Comparison of ENCODE assay signal across 1 cellular context in genomic region chr18:23629444-23629946, GRCh38.
TF ChIP-seq lines count a peak whose summit lies in the region.

No MANE protein-coding gene starts in this region.

TF ChIP-seq in HepG2, 621 proteins besides CTCF, POLR2A, EP300 and RAD21 (continued from another document and continues in another):
- TF ChIP-seq ARID5B (CRISPR knock-in tag; IDR thresholded peaks at IDR 0.05) (peak; percentile 91), ZNF343 (CRISPR knock-in tag; IDR thresholded peaks at IDR 0.05) (no peak), ZMYM3 (CRISPR knock-in tag; IDR thresholded peaks at IDR 0.05) (no peak), KIAA2018 (CRISPR knock-in tag; IDR thresholded peaks at IDR 0.05; ENCODE audit: borderline replicate concordance) (no peak), ZNF800 (CRISPR knock-in tag; IDR thresholded peaks at IDR 0.05) (no peak), ZNF609 (CRISPR knock-in tag; IDR thresholded peaks at IDR 0.05; ENCODE audit: borderline replicate concordance) (peak; percentile 94), PBX3 (CRISPR knock-in tag; IDR thresholded peaks at IDR 0.05; ENCODE audit: borderline replicate concordance) (no peak), ZNF180 (CRISPR knock-in tag; IDR thresholded peaks at IDR 0.05; ENCODE audit: borderline replicate concordance, low read depth) (no peak), ZNF629 (CRISPR knock-in tag; conservative IDR thresholded peaks at IDR 0.05) (no peak), SSRP1 (CRISPR knock-in tag; IDR thresholded peaks at IDR 0.05) (no peak), TBX2 (CRISPR knock-in tag; IDR thresholded peaks at IDR 0.05; ENCODE audit: borderline replicate concordance) (peak; percentile 92), NAIF1 (CRISPR knock-in tag; IDR thresholded peaks at IDR 0.05; ENCODE audit: borderline replicate concordance) (no peak), ZMAT3 (CRISPR knock-in tag; conservative IDR thresholded peaks at IDR 0.05) (no peak), DDIT3 (CRISPR knock-in tag; IDR thresholded peaks at IDR 0.05) (no peak), GTF2F1 (IDR thresholded peaks at IDR 0.05; ENCODE audit: low read length) (no peak), IKZF4 (CRISPR knock-in tag; IDR thresholded peaks at IDR 0.05; ENCODE audit: borderline replicate concordance, low read depth, not compliant biosample characterization) (no peak), ZNF367 (CRISPR knock-in tag; IDR thresholded peaks at IDR 0.05; ENCODE audit: borderline replicate concordance) (no peak), ZFP36 (IDR thresholded peaks at IDR 0.05; ENCODE audit: borderline replicate concordance, low read depth, low read length, partially characterized antibody) (peak; percentile 45), ZNF549 (CRISPR knock-in tag; IDR thresholded peaks at IDR 0.05) (no peak), ZNF431 (CRISPR knock-in tag; IDR thresholded peaks at IDR 0.05; ENCODE audit: borderline replicate concordance, low read depth) (no peak), ZNF234 (CRISPR knock-in tag; conservative IDR thresholded peaks at IDR 0.05) (no peak), SNAPC4 (CRISPR knock-in tag; IDR thresholded peaks at IDR 0.05) (no peak), ZNF589 (CRISPR knock-in tag; conservative IDR thresholded peaks at IDR 0.05) (no peak), ZNF256 (CRISPR knock-in tag; conservative IDR thresholded peaks at IDR 0.05) (no peak), ZNF691 (CRISPR knock-in tag; IDR thresholded peaks at IDR 0.05; ENCODE audit: borderline replicate concordance, low read depth) (no peak), DPF2 (CRISPR knock-in tag; IDR thresholded peaks at IDR 0.05; ENCODE audit: borderline replicate concordance, low read depth) (0 out of 2 replicates have a peak, but pooled peaks have one; percentile 45)
